ENCODE assay signal across 27 cellular contexts in the genomic region with DNA sequence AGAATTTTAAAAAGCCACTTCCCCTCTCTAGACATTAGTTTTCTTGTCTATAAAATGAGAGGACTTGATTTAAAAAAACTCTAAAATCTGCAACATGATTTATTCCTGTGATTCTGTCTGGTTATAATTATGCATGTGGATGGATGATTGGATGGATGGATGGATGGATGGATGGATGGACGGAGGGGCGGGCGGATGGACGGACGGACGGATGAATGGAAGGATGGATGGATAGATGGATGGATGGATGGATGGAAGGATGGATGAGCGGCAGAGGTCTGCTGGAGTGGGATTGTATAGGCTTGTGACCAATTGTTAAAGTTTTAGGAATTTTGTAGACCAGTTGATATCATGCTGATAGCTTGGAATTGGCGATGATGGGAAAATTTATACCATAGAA.
"Had no signal": no experiment of that assay in that cellular context is flagged by ENCODE, and none has a peak within 500 bp of the region (broad histone marks: within the 10 kb centered on the region; RNA-seq: fewer than 3 reads in every experiment).

No MANE protein-coding gene starts in this region.

- DNase-seq: Kasumi-1, MG63, MM.1S, MV-4-11, NCI-H1048, NCI-H1092, NCI-H1092 treated with DMSO at 0.1 percent for 48 hours, NCI-H1105, NCI-H1105 treated with DMSO at 0.1 percent for 48 hours, NCI-H1436, NCI-H1436 treated with DMSO at 0.1 percent for 48 hours, NCI-H1694, NCI-H1694 treated with DMSO at 0.1 percent for 48 hours, NCI-H187, NCI-H187 treated with DMSO at 0.1 percent for 48 hours, NCI-H1930, NCI-H2029, NCI-H2029 treated with DMSO at 0.1 percent for 48 hours, NCI-H2081 treated with DMSO at 0.1 percent for 48 hours, NCI-H2107, NCI-H2171, NCI-H2171 treated with DMSO at 0.1 percent for 48 hours, NCI-H446, NCI-H446 treated with DMSO at 0.1 percent for 48 hours, NCI-H510A, NCI-H510A treated with DMSO at 0.1 percent for 48 hours had no signal

- H3K27ac ChIP-seq: KMS-11 had no signal

- H3K36me3 ChIP-seq: MG63 had no signal

- H3K9me3 ChIP-seq: MG63 had no signal

- H3K4me3 ChIP-seq: MG63 had no signal
